1 cellular context compared by ENCODE assay signal in the genomic region with DNA sequence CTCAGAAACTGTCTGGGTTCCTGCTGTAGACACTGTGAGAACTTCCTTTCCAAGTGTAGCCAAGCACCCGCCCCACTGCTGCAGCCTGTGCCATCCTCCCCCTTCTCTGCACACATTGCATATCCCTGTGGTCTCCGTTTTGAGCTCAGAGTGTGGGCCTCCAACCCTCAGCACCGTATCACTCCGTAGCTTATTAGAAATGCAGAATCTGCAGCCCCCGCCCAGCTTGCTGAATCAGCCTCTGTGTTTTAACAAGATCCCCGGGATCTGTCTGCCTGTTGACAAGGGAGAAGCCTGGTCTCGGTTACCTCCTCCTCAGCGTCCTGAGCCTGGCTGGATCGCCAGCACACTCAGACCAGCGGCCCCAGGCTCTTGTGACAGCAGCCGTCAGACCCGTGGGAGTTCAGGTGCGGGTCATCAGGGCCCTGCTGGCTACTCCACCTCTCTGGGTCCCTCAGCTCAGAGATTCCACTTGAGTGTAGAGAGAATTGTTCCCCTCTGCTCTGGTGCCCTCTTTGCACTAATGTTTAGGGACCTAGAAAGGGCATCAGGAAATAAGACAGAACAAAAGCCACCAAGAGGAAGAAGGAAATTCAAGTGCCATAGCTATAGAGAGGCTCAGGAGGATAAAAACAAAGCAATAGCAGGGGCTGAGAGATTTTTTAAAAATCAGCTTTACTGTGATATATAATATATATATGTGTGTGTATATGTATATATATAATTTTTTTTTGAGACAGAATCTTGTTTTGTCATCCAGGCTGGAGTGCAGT.
TF ChIP-seq lines count a peak whose summit lies in the region.

No MANE protein-coding gene starts in this region.

TF ChIP-seq in HepG2, 621 proteins besides CTCF, POLR2A, EP300 and RAD21 (continued from another document):
- TF ChIP-seq, protein P1, sequence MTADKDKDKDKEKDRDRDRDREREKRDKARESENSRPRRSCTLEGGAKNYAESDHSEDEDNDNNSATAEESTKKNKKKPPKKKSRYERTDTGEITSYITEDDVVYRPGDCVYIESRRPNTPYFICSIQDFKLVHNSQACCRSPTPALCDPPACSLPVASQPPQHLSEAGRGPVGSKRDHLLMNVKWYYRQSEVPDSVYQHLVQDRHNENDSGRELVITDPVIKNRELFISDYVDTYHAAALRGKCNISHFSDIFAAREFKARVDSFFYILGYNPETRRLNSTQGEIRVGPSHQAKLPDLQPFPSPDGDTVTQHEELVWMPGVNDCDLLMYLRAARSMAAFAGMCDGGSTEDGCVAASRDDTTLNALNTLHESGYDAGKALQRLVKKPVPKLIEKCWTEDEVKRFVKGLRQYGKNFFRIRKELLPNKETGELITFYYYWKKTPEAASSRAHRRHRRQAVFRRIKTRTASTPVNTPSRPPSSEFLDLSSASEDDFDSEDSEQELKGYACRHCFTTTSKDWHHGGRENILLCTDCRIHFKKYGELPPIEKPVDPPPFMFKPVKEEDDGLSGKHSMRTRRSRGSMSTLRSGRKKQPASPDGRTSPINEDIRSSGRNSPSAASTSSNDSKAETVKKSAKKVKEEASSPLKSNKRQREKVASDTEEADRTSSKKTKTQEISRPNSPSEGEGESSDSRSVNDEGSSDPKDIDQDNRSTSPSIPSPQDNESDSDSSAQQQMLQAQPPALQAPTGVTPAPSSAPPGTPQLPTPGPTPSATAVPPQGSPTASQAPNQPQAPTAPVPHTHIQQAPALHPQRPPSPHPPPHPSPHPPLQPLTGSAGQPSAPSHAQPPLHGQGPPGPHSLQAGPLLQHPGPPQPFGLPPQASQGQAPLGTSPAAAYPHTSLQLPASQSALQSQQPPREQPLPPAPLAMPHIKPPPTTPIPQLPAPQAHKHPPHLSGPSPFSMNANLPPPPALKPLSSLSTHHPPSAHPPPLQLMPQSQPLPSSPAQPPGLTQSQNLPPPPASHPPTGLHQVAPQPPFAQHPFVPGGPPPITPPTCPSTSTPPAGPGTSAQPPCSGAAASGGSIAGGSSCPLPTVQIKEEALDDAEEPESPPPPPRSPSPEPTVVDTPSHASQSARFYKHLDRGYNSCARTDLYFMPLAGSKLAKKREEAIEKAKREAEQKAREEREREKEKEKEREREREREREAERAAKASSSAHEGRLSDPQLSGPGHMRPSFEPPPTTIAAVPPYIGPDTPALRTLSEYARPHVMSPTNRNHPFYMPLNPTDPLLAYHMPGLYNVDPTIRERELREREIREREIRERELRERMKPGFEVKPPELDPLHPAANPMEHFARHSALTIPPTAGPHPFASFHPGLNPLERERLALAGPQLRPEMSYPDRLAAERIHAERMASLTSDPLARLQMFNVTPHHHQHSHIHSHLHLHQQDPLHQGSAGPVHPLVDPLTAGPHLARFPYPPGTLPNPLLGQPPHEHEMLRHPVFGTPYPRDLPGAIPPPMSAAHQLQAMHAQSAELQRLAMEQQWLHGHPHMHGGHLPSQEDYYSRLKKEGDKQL (CRISPR knock-in tag; IDR thresholded peaks at IDR 0.05; ENCODE audit: low read depth): no peak
- TF ChIP-seq, protein P2, sequence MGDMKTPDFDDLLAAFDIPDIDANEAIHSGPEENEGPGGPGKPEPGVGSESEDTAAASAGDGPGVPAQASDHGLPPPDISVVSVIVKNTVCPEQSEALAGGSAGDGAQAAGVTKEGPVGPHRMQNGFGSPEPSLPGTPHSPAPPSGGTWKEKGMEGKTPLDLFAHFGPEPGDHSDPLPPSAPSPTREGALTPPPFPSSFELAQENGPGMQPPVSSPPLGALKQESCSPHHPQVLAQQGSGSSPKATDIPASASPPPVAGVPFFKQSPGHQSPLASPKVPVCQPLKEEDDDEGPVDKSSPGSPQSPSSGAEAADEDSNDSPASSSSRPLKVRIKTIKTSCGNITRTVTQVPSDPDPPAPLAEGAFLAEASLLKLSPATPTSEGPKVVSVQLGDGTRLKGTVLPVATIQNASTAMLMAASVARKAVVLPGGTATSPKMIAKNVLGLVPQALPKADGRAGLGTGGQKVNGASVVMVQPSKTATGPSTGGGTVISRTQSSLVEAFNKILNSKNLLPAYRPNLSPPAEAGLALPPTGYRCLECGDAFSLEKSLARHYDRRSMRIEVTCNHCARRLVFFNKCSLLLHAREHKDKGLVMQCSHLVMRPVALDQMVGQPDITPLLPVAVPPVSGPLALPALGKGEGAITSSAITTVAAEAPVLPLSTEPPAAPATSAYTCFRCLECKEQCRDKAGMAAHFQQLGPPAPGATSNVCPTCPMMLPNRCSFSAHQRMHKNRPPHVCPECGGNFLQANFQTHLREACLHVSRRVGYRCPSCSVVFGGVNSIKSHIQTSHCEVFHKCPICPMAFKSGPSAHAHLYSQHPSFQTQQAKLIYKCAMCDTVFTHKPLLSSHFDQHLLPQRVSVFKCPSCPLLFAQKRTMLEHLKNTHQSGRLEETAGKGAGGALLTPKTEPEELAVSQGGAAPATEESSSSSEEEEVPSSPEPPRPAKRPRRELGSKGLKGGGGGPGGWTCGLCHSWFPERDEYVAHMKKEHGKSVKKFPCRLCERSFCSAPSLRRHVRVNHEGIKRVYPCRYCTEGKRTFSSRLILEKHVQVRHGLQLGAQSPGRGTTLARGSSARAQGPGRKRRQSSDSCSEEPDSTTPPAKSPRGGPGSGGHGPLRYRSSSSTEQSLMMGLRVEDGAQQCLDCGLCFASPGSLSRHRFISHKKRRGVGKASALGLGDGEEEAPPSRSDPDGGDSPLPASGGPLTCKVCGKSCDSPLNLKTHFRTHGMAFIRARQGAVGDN (CRISPR knock-in tag; IDR thresholded peaks at IDR 0.05): peak; percentile 34; the same call in 1 of the 2 replicates
